ENCODE assay signal across 26 cellular contexts in genomic region chr9:120442280-120442597, GRCh38.
DNase-seq lines count a peak whose midpoint lies in the region; ATAC-seq, FAIRE-seq and TF ChIP-seq lines count a peak whose summit lies in the region.
"Had no signal": no experiment of that assay in that cellular context is flagged by ENCODE, and none has a peak within 500 bp of the region (broad histone marks: within the 10 kb centered on the region; RNA-seq: fewer than 3 reads in every experiment).

No MANE protein-coding gene starts in this region.

- DNase-seq in GM23248 (no peak), astrocyte (ENCODE audit: low read depth) (no peak), memory B cell (ENCODE audit: low spot score in 2 of 2) (no peak), smooth muscle cell (lab: John Stamatoyannopoulos, UW; ENCODE audit: unreplicated experiment) (no peak), KBM-7 (no peak), AG08395 (ENCODE audit: low spot score) (no peak)
- DNase-seq: activated B cell treated with CpG ODN at 0.5 μM for 24 hours; activated CD8-positive, alpha-beta memory T cell treated with anti-CD3 and anti-CD28 coated beads, Interleukin-2, amount 50 U/mL, for 4 hours; CD4-positive, alpha-beta T cell; effector CD8-positive, alpha-beta T cell; gastrocnemius medialis; H7; left ventricle myocardium inferior; NCI-H1105 treated with DMSO at 0.1 percent for 48 hours; NCI-H2081; stimulated activated CD4-positive, alpha-beta T cell treated with anti-CD3 and anti-CD28 coated beads, Interleukin-2, amount 100 ng/mL, for 24 hours; T1000; uterus had no signal

- H3K27me3 ChIP-seq in GM23248 (replicated peaks; ENCODE audit: insufficient read depth), result no peaks in the 10 kb centered on the region
- no peaks in the 10 kb centered on the region for H3K27me3 ChIP-seq in astrocyte (ENCODE audit: insufficient read depth, low read length)
- H3K27me3 ChIP-seq in smooth muscle cell (ENCODE audit: low read depth), result no peaks in the 10 kb centered on the region
- H3K27me3 ChIP-seq: gastrocnemius medialis, suprapubic skin, uterus had no signal

- no peak overlapping the region for H3K9ac ChIP-seq in GM23248
- peak overlapping the region; percentile 73 for H3K9ac ChIP-seq in astrocyte (ENCODE audit: low read length)
- peak overlapping the region; percentile 83 for H3K9ac ChIP-seq in smooth muscle cell (ENCODE audit: low read depth)

- H3K27ac Mint-ChIP-seq in astrocyte (ENCODE audit: unreplicated experiment), result peak overlapping the region; percentile 67
- H3K27ac Mint-ChIP-seq in memory B cell, result peak overlapping the region; percentile 82
- H3K27ac Mint-ChIP-seq: activated B cell treated with CpG ODN at 0.5 μM for 24 hours; activated naive CD8-positive, alpha-beta T cell; activated T-helper 2 cell treated with anti-CD3 and anti-CD28 coated beads, Interferon-gamma antibody, Interleukin-2, Interleukin-4, amounts not matched to agents 10 μg/mL and 5 μg/mL and 100 μg/mL, durations not matched to agents 14 hours and 24 hours and 36 hours; CD4-positive, alpha-beta T cell; stimulated activated effector memory CD8-positive, alpha-beta T cell treated with anti-CD3 and anti-CD28 coated beads, Interleukin-12 subunit alpha, Interleukin-12 subunit beta, amount 100 ng/mL, for 72 hours had no signal

- H3K9me3 Mint-ChIP-seq in astrocyte (ENCODE audit: unreplicated experiment) (no peaks in the 10 kb centered on the region), memory B cell (no peaks in the 10 kb centered on the region)
- H3K9me3 Mint-ChIP-seq: activated T-helper 2 cell treated with anti-CD3 and anti-CD28 coated beads, Interferon-gamma antibody, Interleukin-2, Interleukin-4, amounts not matched to agents 10 μg/mL and 5 μg/mL and 100 μg/mL, durations not matched to agents 14 hours and 24 hours and 36 hours; CD4-positive, alpha-beta T cell; neural crest cell; stimulated activated effector memory CD8-positive, alpha-beta T cell treated with anti-CD3 and anti-CD28 coated beads, Interleukin-12 subunit alpha, Interleukin-12 subunit beta, amount 100 ng/mL, for 72 hours had no signal

- in situ Hi-C loops in GM23248 (cut with MboI), result no loop called here
- in situ Hi-C loops in KBM-7 (cut with MboI; ENCODE audit: low pct_unique_long_range_greater_than_20kb, low sequenced_read_pairs), result no loop called here

- H3K36me3 Mint-ChIP-seq in astrocyte (ENCODE audit: low read depth, unreplicated experiment) (peaks cover 4% of the 10 kb centered on the region), memory B cell (peaks cover 50% of the 10 kb centered on the region)

- H3K9me3 ChIP-seq in GM23248 (ENCODE audit: low read depth) (no peaks in the 10 kb centered on the region), astrocyte (ENCODE audit: insufficient read depth, low read depth, low read length) (no peaks in the 10 kb centered on the region), smooth muscle cell (replicated peaks; ENCODE audit: low read depth) (no peaks in the 10 kb centered on the region)
- H3K9me3 ChIP-seq: gastrocnemius medialis, left ventricle myocardium inferior, prostate gland, suprapubic skin, uterus had no signal

- H3K4me3 Mint-ChIP-seq in astrocyte (ENCODE audit: unreplicated experiment), result no peak overlapping the region
- no peak overlapping the region for H3K4me3 Mint-ChIP-seq in memory B cell
- H3K4me3 Mint-ChIP-seq: activated B cell treated with CpG ODN at 0.5 μM for 24 hours; activated naive CD8-positive, alpha-beta T cell; CD4-positive, alpha-beta T cell; neural crest cell; stimulated activated effector memory CD8-positive, alpha-beta T cell treated with anti-CD3 and anti-CD28 coated beads, Interleukin-12 subunit alpha, Interleukin-12 subunit beta, amount 100 ng/mL, for 72 hours had no signal

- H3K36me3 ChIP-seq in GM23248 (ENCODE audit: low read depth) (peaks cover 18% of the 10 kb centered on the region; the same call in 1 of the 2 replicates), astrocyte (ENCODE audit: insufficient read depth, low read length) (peaks cover 7% of the 10 kb centered on the region), smooth muscle cell (ENCODE audit: low read depth) (no peaks in the 10 kb centered on the region)
- H3K36me3 ChIP-seq: prostate gland, uterus had no signal

- peaks cover 26% of the 10 kb centered on the region for H3K4me1 Mint-ChIP-seq in astrocyte (ENCODE audit: low read depth, unreplicated experiment)
- H3K4me1 Mint-ChIP-seq in memory B cell, result peaks cover 19% of the 10 kb centered on the region

- ATAC-seq in memory B cell (ENCODE audit: low read depth) (no peak), HG03159 (IDR thresholded peaks at IDR 0.05; ENCODE audit: unreplicated experiment) (no peak)
- ATAC-seq: gastrocnemius medialis; stimulated activated effector memory CD8-positive, alpha-beta T cell treated with anti-CD3 and anti-CD28 coated beads, Interleukin-12 subunit alpha, Interleukin-12 subunit beta, amount 100 ng/mL, for 72 hours had no signal

- no peaks in the 10 kb centered on the region for H4K20me1 ChIP-seq in GM23248 (ENCODE audit: insufficient read depth)
- H4K20me1 ChIP-seq in astrocyte (ENCODE audit: insufficient read depth, low read length), result no peaks in the 10 kb centered on the region
- H4K20me1 ChIP-seq in smooth muscle cell (ENCODE audit: low read depth), result no peaks in the 10 kb centered on the region

- peaks cover 10% of the 10 kb centered on the region for H3K79me2 ChIP-seq in GM23248 (ENCODE audit: insufficient read depth)
- H3K79me2 ChIP-seq in astrocyte (ENCODE audit: insufficient read depth, low read length), result no peaks in the 10 kb centered on the region
- no peaks in the 10 kb centered on the region for H3K79me2 ChIP-seq in smooth muscle cell (ENCODE audit: low read depth)

- H3K4me1 ChIP-seq in GM23248 (ENCODE audit: insufficient read depth) (peaks cover 33% of the 10 kb centered on the region), astrocyte (ENCODE audit: insufficient read depth, low read length) (peaks cover 33% of the 10 kb centered on the region), smooth muscle cell (ENCODE audit: low read depth) (no peaks in the 10 kb centered on the region)
- H3K4me1 ChIP-seq: gastrocnemius medialis, prostate gland, uterus had no signal

- H3K4me2 ChIP-seq in GM23248 (ENCODE audit: unreplicated experiment) (peak overlapping the region; percentile 40), astrocyte (ENCODE audit: low read length) (peak overlapping the region; percentile 32), smooth muscle cell (no peak overlapping the region)

- H3F3A ChIP-seq in GM23248 (ENCODE audit: insufficient read depth) (peaks cover 35% of the 10 kb centered on the region), smooth muscle cell (ENCODE audit: low read depth) (peaks cover 26% of the 10 kb centered on the region)

- no peaks in the 10 kb centered on the region for H3K9me2 ChIP-seq in GM23248 (ENCODE audit: insufficient read depth)

- H3K4me3 ChIP-seq in GM23248 (no peak overlapping the region), astrocyte (ENCODE audit: insufficient read depth, low read depth, low read length) (no peak overlapping the region), smooth muscle cell (no peak overlapping the region)
- H3K4me3 ChIP-seq: gastrocnemius medialis, left ventricle myocardium inferior, prostate gland, skin epidermis, suprapubic skin, uterus had no signal

- H2AFZ ChIP-seq in GM23248 (no peak overlapping the region), astrocyte (ENCODE audit: low read depth, low read length) (no peak overlapping the region), smooth muscle cell (ENCODE audit: low read depth) (no peak overlapping the region)

- 87 to 88% methylated on average over 5 of the region's 5 CpGs for WGBS in GM23248 (ENCODE audit: low coverage in 1 of 2, low lambda C conversion rate in 2 of 2, missing lambda C conversion rate in 2 of 2), 2 experiments
- 78% methylated on average over 5 of the region's 5 CpGs for WGBS in smooth muscle cell (ENCODE audit: low lambda C conversion rate)

- TF ChIP-seq CTCF in astrocyte (IDR thresholded peaks at IDR 0.05; ENCODE audit: insufficient read depth, low read depth, low read length), result no peak
- TF ChIP-seq CTCF in smooth muscle cell (IDR thresholded peaks at IDR 0.05; ENCODE audit: borderline replicate concordance, insufficient read depth, poor library complexity, severe bottlenecking), result no peak

- no peak for FAIRE-seq in astrocyte (lab: Jason Lieb, UNC)

- H3K27me3 Mint-ChIP-seq in astrocyte (ENCODE audit: low read depth, unreplicated experiment) (no peaks in the 10 kb centered on the region), memory B cell (no peaks in the 10 kb centered on the region)
- H3K27me3 Mint-ChIP-seq: activated B cell treated with CpG ODN at 0.5 μM for 24 hours; activated naive CD8-positive, alpha-beta T cell; CD4-positive, alpha-beta T cell had no signal

- H3K27ac ChIP-seq in GM23248 (peak overlapping the region; percentile 80), astrocyte (ENCODE audit: low read depth, low read length) (peak overlapping the region; percentile 93), smooth muscle cell (ENCODE audit: low read depth) (peak overlapping the region; percentile 97)
- H3K27ac ChIP-seq: gastrocnemius medialis, left ventricle myocardium inferior, prostate gland, suprapubic skin had no signal
